8 cellular contexts compared by ENCODE assay signal in the genomic region with DNA sequence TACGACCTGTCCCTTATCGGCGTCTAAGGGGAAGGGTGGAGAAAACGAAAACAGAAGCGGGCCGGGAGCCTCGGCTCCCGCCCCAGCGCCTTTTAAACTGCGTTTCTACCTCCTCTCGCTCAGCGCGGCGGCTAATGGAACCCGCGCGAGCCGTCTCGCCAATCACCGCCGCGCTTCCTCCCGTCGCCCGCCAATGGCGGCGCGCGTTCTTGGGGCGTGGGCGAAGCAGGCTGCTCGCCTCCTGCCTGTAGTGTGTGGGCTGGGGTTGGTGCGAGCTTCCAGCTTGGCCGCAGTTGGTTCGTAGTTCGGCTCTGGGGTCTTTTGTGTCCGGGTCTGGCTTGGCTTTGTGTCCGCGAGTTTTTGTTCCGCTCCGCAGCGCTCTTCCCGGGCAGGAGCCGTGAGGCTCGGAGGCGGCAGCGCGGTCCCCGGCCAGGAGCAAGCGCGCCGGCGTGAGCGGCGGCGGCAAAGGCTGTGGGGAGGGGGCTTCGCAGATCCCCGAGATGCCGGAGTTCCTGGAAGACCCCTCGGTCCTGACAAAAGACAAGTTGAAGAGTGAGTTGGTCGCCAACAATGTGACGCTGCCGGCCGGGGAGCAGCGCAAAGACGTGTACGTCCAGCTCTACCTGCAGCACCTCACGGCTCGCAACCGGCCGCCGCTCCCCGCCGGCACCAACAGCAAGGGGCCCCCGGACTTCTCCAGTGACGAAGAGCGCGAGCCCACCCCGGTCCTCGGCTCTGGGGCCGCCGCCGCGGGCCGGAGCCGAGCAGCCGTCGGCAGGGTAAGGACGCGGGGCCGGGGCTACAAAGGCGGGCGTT. TPM values are rescaled to one million over a fixed set of nuclear protein-coding genes. Genes with fewer than 3 reads are reported as not detected.
A peak's percentile ranks its signal among the peaks of the same experiment; 100 is the strongest.
DNase-seq lines count a peak whose midpoint lies in the region; ATAC-seq and TF ChIP-seq lines count a peak whose summit lies in the region.

TSS of gene TMPO (plus strand) at position 223 of the 816 bp plus-strand sequence. CDS start at position 501, 278 bp downstream.

- ATAC-seq in GM18511 (IDR thresholded peaks at IDR 0.05; ENCODE audit: unreplicated experiment): peak; percentile 79
- ATAC-seq in HG03025 (IDR thresholded peaks at IDR 0.05; ENCODE audit: low FRiP score, unreplicated experiment): peak; percentile 73

- H3K9me3 ChIP-seq in ascending aorta: no peaks in the 10 kb centered on the region
- H3K9me3 ChIP-seq in right atrium auricular region: no peaks in the 10 kb centered on the region
- no peaks in the 10 kb centered on the region for H3K9me3 ChIP-seq in uterus

- H3K4me3 ChIP-seq in ascending aorta (peak within 1 kb of the TSS; percentile 87 to 91), right atrium auricular region (peak within 1 kb of the TSS; percentile 71 to 98), uterus (peak within 1 kb of the TSS; percentile 77 to 96)

- DNase-seq in NCI-H2029 treated with DMSO at 0.1 percent for 48 hours (lab: John Stamatoyannopoulos, UW) (peak; percentile 76), T-helper 22 cell (ENCODE audit: low read depth) (peak; percentile 82), ascending aorta (ENCODE audit: low spot score in 2 of 2) (peak; percentile 64 to 96), right atrium auricular region (ENCODE audit: low spot score) (peak; percentile 93), putamen (ENCODE audit: low spot score) (peak; percentile 93), uterus (peak; percentile 85 to 96)

- no peaks in the 10 kb centered on the region for H3K36me3 ChIP-seq in ascending aorta
- no peaks in the 10 kb centered on the region for H3K36me3 ChIP-seq in right atrium auricular region
- no peaks in the 10 kb centered on the region for H3K36me3 ChIP-seq in uterus

- intact Hi-C loops in ascending aorta (cut with DNase I) (loop anchor here (1.0 to 10.0 kb wide), 6 partner anchors 12 to 1749 kb away; partner anchors contain the start of genes APAF1, DEPDC4, IKBIP and NEDD1), uterus (cut with DNase I; ENCODE audit: low total_unique reads) (loop anchor here (5.0 kb wide), 1 partner anchor 93 kb away; no protein-coding TSS in a partner anchor)

- TF ChIP-seq POLR2A in uterus (IDR thresholded peaks at IDR 0.05): peak; percentile 91

- H3K4me1 ChIP-seq in ascending aorta (peaks cover 4 to 20% of the 10 kb centered on the region in 2 donors), right atrium auricular region (peaks cover 0 to 45% of the 10 kb centered on the region in 2 donors), uterus (peaks cover 0 to 10% of the 10 kb centered on the region in 2 donors)

- H3K27me3 ChIP-seq in ascending aorta (no peaks in the 10 kb centered on the region), right atrium auricular region (no peaks in the 10 kb centered on the region), uterus (no peaks in the 10 kb centered on the region)

- TF ChIP-seq CTCF in ascending aorta (IDR thresholded peaks at IDR 0.05) (no peak), right atrium auricular region (IDR thresholded peaks at IDR 0.05) (peak in 1 of 2 donors; percentile 13), uterus (IDR thresholded peaks at IDR 0.05) (peak in 3 of 4 experiments; percentile 9 to 26 (median 19))

- peak within 1 kb of the TSS; percentile 91 to 92 for H3K27ac ChIP-seq in ascending aorta
- peak within 1 kb of the TSS; percentile 92 to 98 for H3K27ac ChIP-seq in right atrium auricular region
- H3K27ac ChIP-seq in uterus: peak within 1 kb of the TSS; percentile 97 to 98

RNA-seq across cellular contexts. Expression of gene TMPO, which starts in this region (rescaled TPM):
- 80.6 TPM for total RNA-seq in ascending aorta
- 10 to 100 TPM; 29.2 to 34.0 TPM for total RNA-seq in right atrium auricular region
- total RNA-seq in uterus: 100 to 1,000 TPM in 1 of 4 donors, 10 to 100 TPM in 3; 59.7 to 256 (median 93.8) TPM

Comparison
In these comparisons a context has a peak if more than half of its experiments do, and no peak if none do; other contexts are left out.
1. Peak in every context shown above with its lines: DNase-seq, ATAC-seq, H3K4me3 ChIP-seq and H3K27ac ChIP-seq.
2. CTCF ChIP-seq: peak in uterus (3 of 4); none in ascending aorta (0 of 3).